ENCODE assay signal across 8 cellular contexts in the genomic region with DNA sequence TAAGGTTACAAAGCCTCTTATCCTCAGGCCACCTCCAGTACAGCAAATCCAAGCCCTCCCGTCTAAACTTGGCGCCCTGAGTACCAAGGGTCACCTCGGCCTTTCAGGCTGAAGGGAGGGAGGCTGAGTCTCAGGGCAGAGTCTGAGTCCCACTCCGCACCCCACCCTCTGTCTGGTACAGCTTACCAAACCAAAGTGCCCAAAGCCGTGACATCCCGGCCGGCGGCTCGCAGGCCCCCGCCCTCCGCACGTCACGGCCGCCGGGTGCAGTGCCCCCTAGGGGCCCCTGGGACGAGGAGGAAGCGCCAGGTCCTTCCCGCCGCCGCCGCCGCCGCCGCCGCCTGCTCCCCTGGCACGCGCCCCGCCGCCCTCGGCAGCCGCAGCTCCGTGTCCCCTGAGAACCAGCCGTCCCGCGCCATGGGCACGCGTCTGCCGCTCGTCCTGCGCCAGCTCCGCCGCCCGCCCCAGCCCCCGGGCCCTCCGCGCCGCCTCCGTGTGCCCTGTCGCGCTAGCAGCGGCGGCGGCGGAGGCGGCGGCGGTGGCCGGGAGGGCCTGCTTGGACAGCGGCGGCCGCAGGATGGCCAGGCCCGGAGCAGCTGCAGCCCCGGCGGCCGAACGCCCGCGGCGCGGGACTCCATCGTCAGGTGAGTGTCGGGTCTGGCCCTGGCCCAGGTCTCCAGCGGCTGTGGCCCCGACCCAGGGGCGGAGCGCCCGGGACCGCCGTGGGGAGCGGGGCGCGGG. TPM values are rescaled to one million over a fixed set of nuclear protein-coding genes. Genes with fewer than 3 reads are reported as not detected.
DNase-seq lines count a peak whose midpoint lies in the region; ATAC-seq, FAIRE-seq and TF ChIP-seq lines count a peak whose summit lies in the region.

Gene MTHFD1L, plus strand, starts transcription at position 297 of the 741 bp plus-strand sequence. Its CDS starts 121 bp downstream, at position 418.

- H3K79me1 ChIP-seq in neuronal stem cell (ENCODE audit: low read depth, low read length) = peaks cover 6% of the 10 kb centered on the region

- H2BK120ac ChIP-seq in neuronal stem cell (ENCODE audit: low read depth, low read length) = peak within 1 kb of the TSS; percentile 81

- peak within 1 kb of the TSS; percentile 88 for H2AK5ac ChIP-seq in neuronal stem cell (ENCODE audit: low read depth, low read length)

- no peak within 1 kb of the TSS for H3K4ac ChIP-seq in neuronal stem cell (ENCODE audit: low read length)

- no peaks in the 10 kb centered on the region for H3K9me3 ChIP-seq in neuronal stem cell (replicated peaks in 1 of 2; ENCODE audit: control insufficient read depth in 2 of 2, insufficient read depth in 1 of 2, low read depth in 1 of 2, low read length in 2 of 2)

- H4K8ac ChIP-seq in neuronal stem cell (ENCODE audit: low read depth, low read length) = peak within 1 kb of the TSS; percentile 82

- DNase-seq in DMS53 (lab: John Stamatoyannopoulos, UW) = peak; percentile 83
- peak; percentile 75 for DNase-seq in HTR-8/SVneo (ENCODE audit: insufficient read length, low spot score)
- DNase-seq in activated gamma-delta T cell treated with anti-CD3 and anti-CD28 coated beads, Interleukin-2, amount 50 U/mL, for 16 hours (ENCODE audit: low read depth) = peak; percentile 57
- DNase-seq in foreskin melanocyte = peak; percentile 74
- DNase-seq in neuronal stem cell (ENCODE audit: low spot score) = peak; percentile 68
- DNase-seq in substantia nigra (lab: John Stamatoyannopoulos, UW) = peak in 47 of 49 donors; percentile 10 to 84 (median 49)

- peak within 1 kb of the TSS; percentile 91 for H3K4me2 ChIP-seq in neuronal stem cell (ENCODE audit: insufficient read depth, low read length, poor library complexity, severe bottlenecking)

- WGBS in neuronal stem cell (ENCODE audit: extremely low coverage in 2 of 2, insufficient read length in 2 of 2, insufficient replicate concordance in 1 of 2), 2 donors = no CpG with 5 or more reads among the region's 82 CpGs

- peak within 1 kb of the TSS; percentile 98 for H3K23ac ChIP-seq in neuronal stem cell (ENCODE audit: low read depth, low read length, poor library complexity)

- ATAC-seq in GM21367 (IDR thresholded peaks at IDR 0.05; ENCODE audit: unreplicated experiment) = peak; percentile 71

- peak; percentile 76 for TF ChIP-seq POLR2A in Raji (IDR thresholded peaks at IDR 0.05; ENCODE audit: insufficient read depth, low read depth, low read length)

- H2BK12ac ChIP-seq in neuronal stem cell (ENCODE audit: low read length) = peak within 1 kb of the TSS; percentile 100

- H3K14ac ChIP-seq in neuronal stem cell (ENCODE audit: low read length) = no peak within 1 kb of the TSS

- H3K27me3 ChIP-seq in neuronal stem cell (ENCODE audit: control insufficient read depth in 3 of 3, insufficient read depth in 3 of 3, low read depth in 1 of 3, low read length in 3 of 3) = no peaks in the 10 kb centered on the region

- H3K36me3 ChIP-seq in neuronal stem cell (replicated peaks in 1 of 2; ENCODE audit: control insufficient read depth in 2 of 2, insufficient read depth in 2 of 2, low read length in 2 of 2) = peaks cover 0 to 12% of the 10 kb centered on the region in 2 donors

- no peak for FAIRE-seq in HTR-8/SVneo (lab: Jason Lieb, UNC)

- H2AFZ ChIP-seq in neuronal stem cell (ENCODE audit: low read length) = peak within 1 kb of the TSS; percentile 96

- H3K18ac ChIP-seq in neuronal stem cell (ENCODE audit: low read length) = peak within 1 kb of the TSS; percentile 96

- H3K9ac ChIP-seq in neuronal stem cell (ENCODE audit: low read depth, low read length, poor library complexity) = peak within 1 kb of the TSS; percentile 90

- H3K4me1 ChIP-seq in neuronal stem cell (ENCODE audit: control insufficient read depth in 2 of 2, insufficient read depth in 1 of 2, low read depth in 1 of 2, low read length in 2 of 2) = peaks cover 1 to 2% of the 10 kb centered on the region in 2 donors

- peak within 1 kb of the TSS; percentile 81 to 86 for H3K4me3 ChIP-seq in neuronal stem cell (ENCODE audit: low read length in 2 of 2)

- peak within 1 kb of the TSS; percentile 81 for H2BK15ac ChIP-seq in neuronal stem cell (ENCODE audit: low read length)

- H2BK5ac ChIP-seq in neuronal stem cell (ENCODE audit: low read length) = peak within 1 kb of the TSS; percentile 95

- H4K91ac ChIP-seq in neuronal stem cell (ENCODE audit: low read depth, low read length, poor library complexity) = no peak within 1 kb of the TSS

- H3K27ac ChIP-seq in neuronal stem cell (replicated peaks; ENCODE audit: low read length) (peak within 1 kb of the TSS; percentile 92), substantia nigra (ENCODE audit: low read depth, low read length, poor library complexity, severe bottlenecking) (peak within 1 kb of the TSS; percentile 78)

RNA-seq across cellular contexts. Expression of gene MTHFD1L, which starts in this region (rescaled TPM):
- polyA plus RNA-seq in neuronal stem cell (2013, experiment 1 of 2) = 18.4 TPM
- 17.5 TPM for polyA plus RNA-seq in neuronal stem cell (2013, experiment 2 of 2)

Comparison
In these comparisons a context has a peak if more than half of its experiments do, and no peak if none do; other contexts are left out.
1. Peak in every context shown above with its lines: DNase-seq, ATAC-seq, H3K4me3 ChIP-seq and H3K27ac ChIP-seq.